8 cellular contexts compared by ENCODE assay signal in the genomic region with DNA sequence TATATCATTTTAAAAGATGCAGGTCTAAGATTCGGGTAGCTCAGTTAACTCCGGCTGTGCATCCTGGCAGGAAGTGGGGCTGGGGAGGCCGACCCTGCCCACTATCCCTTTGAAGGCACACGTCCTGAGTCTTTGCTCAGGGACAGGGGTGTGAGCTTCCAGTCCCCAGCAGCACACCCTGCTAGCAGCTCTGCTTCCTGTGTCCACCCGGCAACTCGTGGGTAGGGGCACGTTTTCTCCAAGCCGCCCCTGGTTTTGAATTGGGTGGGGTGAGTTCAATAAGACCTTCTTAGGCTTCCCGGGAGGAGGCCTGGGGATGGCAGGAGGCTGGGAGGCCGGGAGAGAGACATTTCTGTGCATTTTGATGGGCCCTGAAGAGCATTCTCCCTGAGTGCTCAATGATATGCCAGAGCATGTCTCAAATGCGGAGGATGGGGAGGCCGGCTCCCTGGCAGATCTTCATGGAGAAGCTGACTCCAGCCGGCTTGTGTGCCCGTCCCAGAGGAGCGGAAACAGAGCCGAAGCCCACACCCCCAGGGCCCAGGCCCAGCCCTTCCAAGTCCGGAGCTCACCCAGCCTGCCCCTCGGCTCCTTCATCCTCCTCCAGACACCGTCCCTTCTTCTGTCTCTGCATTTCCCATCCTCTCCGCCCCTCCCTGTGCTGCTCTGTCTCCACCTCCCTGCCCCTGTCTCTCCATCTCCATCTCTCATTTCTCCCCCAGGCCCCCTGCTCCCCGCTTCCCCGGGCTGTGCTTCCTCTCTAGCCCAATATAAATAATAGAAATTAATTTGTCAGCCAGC. TPM values are rescaled to one million over a fixed set of nuclear protein-coding genes. Genes with fewer than 3 reads are reported as not detected.
DNase-seq lines count a peak whose midpoint lies in the region; ATAC-seq and TF ChIP-seq lines count a peak whose summit lies in the region.

No MANE protein-coding gene starts in this region.

- H3K4me1 ChIP-seq in foreskin keratinocyte: peaks cover 18% of the 10 kb centered on the region
- H3K4me1 ChIP-seq in neuron (ENCODE audit: insufficient read depth, low read length): peaks cover 38% of the 10 kb centered on the region

- no peaks in the 10 kb centered on the region for H3K36me3 ChIP-seq in neuron (ENCODE audit: insufficient read depth, low read length)

- peaks cover 11% of the 10 kb centered on the region for H3K4me1 Mint-ChIP-seq in activated CD8-positive, alpha-beta memory T cell treated with anti-CD3 and anti-CD28 coated beads, Interleukin-2, amount 10 ng/mL, durations not matched to agents 7 days and 5 days

- H3K27me3 ChIP-seq in foreskin keratinocyte (peaks cover 2% of the 10 kb centered on the region), neuron (ENCODE audit: insufficient read depth, low read length) (no peaks in the 10 kb centered on the region)

- peak overlapping the region; percentile 26 for H3K4me3 ChIP-seq in neuron (ENCODE audit: low read length)

- peak overlapping the region; percentile 41 for H2AFZ ChIP-seq in neuron (ENCODE audit: low read depth, low read length)

- CTCF ChIA-PET in activated CD8-positive, alpha-beta memory T cell treated with anti-CD3 and anti-CD28 coated beads, Interleukin-2, amount 10 ng/mL, durations not matched to agents 7 days and 5 days (lab: Charles Lee): interaction anchor here (0.6 to 1.0 kb wide), 2 partner anchors 229 to 499 kb away, joined by 3 read pairs; no protein-coding TSS in a partner anchor

- no peaks in the 10 kb centered on the region for H3K9me3 Mint-ChIP-seq in activated CD8-positive, alpha-beta memory T cell treated with anti-CD3 and anti-CD28 coated beads, Interleukin-2, amount 10 ng/mL, durations not matched to agents 7 days and 5 days (ENCODE audit: low read depth)

- no peaks in the 10 kb centered on the region for H3K36me3 Mint-ChIP-seq in activated CD8-positive, alpha-beta memory T cell treated with anti-CD3 and anti-CD28 coated beads, Interleukin-2, amount 10 ng/mL, durations not matched to agents 7 days and 5 days

- no peak overlapping the region for H3K27ac ChIP-seq in foreskin keratinocyte

- no peak overlapping the region for H3K27ac Mint-ChIP-seq in activated CD8-positive, alpha-beta memory T cell treated with anti-CD3 and anti-CD28 coated beads, Interleukin-2, amount 10 ng/mL, durations not matched to agents 7 days and 5 days

- TF ChIP-seq CTCF in foreskin keratinocyte (conservative IDR thresholded peaks at IDR 0.05): no peak

- H3K9me3 ChIP-seq in neuron (ENCODE audit: low read length): no peaks in the 10 kb centered on the region

- peak overlapping the region; percentile 49 for H3K4me3 Mint-ChIP-seq in activated CD8-positive, alpha-beta memory T cell treated with anti-CD3 and anti-CD28 coated beads, Interleukin-2, amount 10 ng/mL, durations not matched to agents 7 days and 5 days

- H3K27me3 Mint-ChIP-seq in activated CD8-positive, alpha-beta memory T cell treated with anti-CD3 and anti-CD28 coated beads, Interleukin-2, amount 10 ng/mL, durations not matched to agents 7 days and 5 days: peaks cover 43% of the 10 kb centered on the region

- peak; percentile 6 for DNase-seq in stimulated activated CD4-positive, alpha-beta T cell treated with anti-CD3 and anti-CD28 coated beads, Interleukin-12 subunit alpha, Interleukin-12 subunit beta, amount 100 ng/mL, for 4 hours
- no peak for DNase-seq in stimulated activated CD4-positive, alpha-beta T cell treated with anti-CD3 and anti-CD28 coated beads, Interleukin-4, amount 100 ng/mL, for 4 hours
- DNase-seq in activated CD8-positive, alpha-beta memory T cell treated with anti-CD3 and anti-CD28 coated beads, Interleukin-2, amount 10 ng/mL, durations not matched to agents 7 days and 5 days: no peak
- DNase-seq in foreskin keratinocyte (no peak), HCEC 1CT (no peak), CD1c-positive myeloid dendritic cell (ENCODE audit: extremely low spot score) (no peak)

- peak; percentile 42 for ATAC-seq in activated CD8-positive, alpha-beta memory T cell treated with anti-CD3 and anti-CD28 coated beads, Interleukin-2, amount 10 ng/mL, durations not matched to agents 7 days and 5 days
- ATAC-seq in foreskin keratinocyte (peak; percentile 18), GM18909 (IDR thresholded peaks at IDR 0.05; ENCODE audit: poor library complexity, unreplicated experiment) (no peak)

RNA-seq across cellular contexts. Expression of a gene that starts 36.3 kb away (rescaled TPM):
- 10 to 100 TPM; 30.9 to 34.4 TPM for total RNA-seq in activated CD8-positive, alpha-beta memory T cell treated with anti-CD3 and anti-CD28 coated beads, Interleukin-2, amount 10 ng/mL, durations not matched to agents 7 days and 5 days
- total RNA-seq in foreskin keratinocyte: 22.8 and 28.8 TPM in 2 replicates
- 27.5 and 28.0 TPM in 2 replicates for polyA plus RNA-seq in foreskin keratinocyte
